ENCODE assay signal across 16 cellular contexts in genomic region chr4:10831727-10832408, GRCh38.
DNase-seq lines count a peak whose midpoint lies in the region; TF ChIP-seq lines count a peak whose summit lies in the region.
"Had no signal": no experiment of that assay in that cellular context is flagged by ENCODE, and none has a peak within 500 bp of the region (broad histone marks: within the 10 kb centered on the region; RNA-seq: fewer than 3 reads in every experiment).

No MANE protein-coding gene starts in this region.

- H3K27me3 ChIP-seq in adrenal gland: no peaks in the 10 kb centered on the region
- H3K27me3 ChIP-seq: SJCRH30 had no signal

- H3K27ac Mint-ChIP-seq in nephron progenitor cell: peak overlapping the region; percentile 66
- H3K27ac Mint-ChIP-seq: CD14-positive monocyte, H9 had no signal

- no peak overlapping the region for H3K4me3 ChIP-seq in choroid plexus epithelial cell (ENCODE audit: low read depth, low read length)
- no peak overlapping the region for H3K4me3 ChIP-seq in adrenal gland
- H3K4me3 ChIP-seq: SJCRH30 had no signal

- WGBS in adrenal gland, 4 donors: 81 to 90% (median 83%) methylated on average over 2 of the region's 2 CpGs

- H3K4me1 ChIP-seq in adrenal gland (replicated peaks in 1 of 2): no peaks in the 10 kb centered on the region
- H3K4me1 ChIP-seq: SJCRH30 had no signal

- TF ChIP-seq CTCF in choroid plexus epithelial cell (conservative IDR thresholded peaks at IDR 0.05; ENCODE audit: low read depth, low read length) (no peak), nephron progenitor cell (IDR thresholded peaks at IDR 0.05) (no peak), adrenal gland (IDR thresholded peaks at IDR 0.05) (no peak), GM20000 (IDR thresholded peaks at IDR 0.05; ENCODE audit: extremely low read depth, missing control alignments) (no peak)

- no peaks in the 10 kb centered on the region for H3K36me3 Mint-ChIP-seq in nephron progenitor cell (ENCODE audit: low read depth)
- H3K36me3 Mint-ChIP-seq: CD14-positive monocyte had no signal

- H3K27ac ChIP-seq in adrenal gland: no peak overlapping the region
- H3K27ac ChIP-seq: RWPE1, SJCRH30 had no signal

- H3K27me3 Mint-ChIP-seq in nephron progenitor cell (ENCODE audit: low read depth, poor library complexity): no peaks in the 10 kb centered on the region

- no peak for TF ChIP-seq POLR2A in adrenal gland (IDR thresholded peaks at IDR 0.05)

- DNase-seq in NCI-H146 (lab: John Stamatoyannopoulos, UW): peak; percentile 20
- no peak for DNase-seq in NCI-H146 treated with DMSO at 0.1 percent for 48 hours (lab: John Stamatoyannopoulos, UW; ENCODE audit: unreplicated experiment)
- DNase-seq in LHCN-M2 (ENCODE audit: low read depth): peak; percentile 17
- peak; percentile 4 for DNase-seq in choroid plexus epithelial cell (ENCODE audit: low read depth)
- DNase-seq in nephron progenitor cell: no peak
- DNase-seq in activated CD4-positive, CD25-positive, alpha-beta regulatory T cell treated with anti-CD3 and anti-CD28 coated beads, Interleukin-2, amount 50 U/mL, for 72 hours: no peak
- DNase-seq in adrenal gland: no peak
- no peak for DNase-seq in GM20000 (ENCODE audit: low spot score)
- DNase-seq: GF-D8, H9, NCI-H1417 treated with DMSO at 0.1 percent for 48 hours, NCI-H2081 treated with DMSO at 0.1 percent for 48 hours, SJCRH30, SW 1271 had no signal

- peaks cover 17% of the 10 kb centered on the region for H3K4me1 Mint-ChIP-seq in nephron progenitor cell
- H3K4me1 Mint-ChIP-seq: CD14-positive monocyte had no signal

- H3K9me3 ChIP-seq in adrenal gland (replicated peaks in 1 of 3): no peaks in the 10 kb centered on the region
- H3K9me3 ChIP-seq: SJCRH30 had no signal

- no peak overlapping the region for H3K4me3 Mint-ChIP-seq in nephron progenitor cell
- H3K4me3 Mint-ChIP-seq: CD14-positive monocyte, H9 had no signal

- intact Hi-C loops in adrenal gland (cut with DNase I): no loop called here

- peaks cover 30% of the 10 kb centered on the region for H3K9me3 Mint-ChIP-seq in nephron progenitor cell

- H3K36me3 ChIP-seq in adrenal gland (replicated peaks in 1 of 2): no peaks in the 10 kb centered on the region
- H3K36me3 ChIP-seq: SJCRH30 had no signal

Comparison
In these comparisons a context has a peak if more than half of its experiments do, and no peak if none do; other contexts are left out.
1. DNase-seq: peak in NCI-H146 (single experiment), LHCN-M2 (single experiment) and choroid plexus epithelial cell (single experiment); none in NCI-H146 treated with DMSO at 0.1 percent for 48 hours (single experiment), nephron progenitor cell (single experiment), activated CD4-positive, CD25-positive, alpha-beta regulatory T cell treated with anti-CD3 and anti-CD28 coated beads, Interleukin-2, amount 50 U/mL, for 72 hours (single experiment), adrenal gland (0 of 7) and GM20000 (single experiment).